8 cellular contexts compared by ENCODE assay signal in the genomic region with DNA sequence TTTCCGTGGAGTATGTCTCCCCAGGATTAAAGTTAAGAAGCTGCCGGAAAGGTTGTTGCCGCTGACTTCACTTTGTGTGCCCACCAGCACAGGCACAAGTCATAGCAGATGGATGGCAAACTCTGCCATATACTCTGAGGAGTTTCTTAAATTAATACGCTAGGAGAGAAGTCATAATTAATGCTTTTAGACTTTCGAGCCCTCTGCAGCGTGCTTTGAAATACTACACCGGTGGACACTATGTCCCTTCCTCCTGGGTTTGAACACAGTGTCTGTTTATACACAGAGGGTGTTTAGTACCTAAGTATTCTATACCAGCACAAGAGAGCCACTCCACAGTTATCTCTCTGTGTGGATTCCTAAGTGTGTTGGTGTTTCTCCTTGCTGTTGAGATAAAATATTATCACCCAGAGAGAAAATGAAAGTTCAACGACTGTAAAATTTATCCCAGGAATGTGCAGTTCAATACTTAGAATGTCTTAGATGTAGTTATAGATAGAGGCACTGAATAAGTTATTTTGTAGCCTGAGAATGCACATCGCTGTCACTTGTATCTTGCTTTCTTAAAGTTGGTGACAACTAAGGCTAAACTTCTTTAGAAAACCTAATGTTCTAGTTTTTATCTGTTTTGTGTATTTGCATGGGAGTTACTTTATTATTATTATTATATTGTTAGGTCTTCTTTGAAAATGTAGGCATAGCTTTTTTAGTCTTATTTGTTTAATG. TPM values are rescaled to one million over a fixed set of nuclear protein-coding genes. Genes with fewer than 3 reads are reported as not detected.
DNase-seq lines count a peak whose midpoint lies in the region; ATAC-seq and TF ChIP-seq lines count a peak whose summit lies in the region.

No MANE protein-coding gene starts in this region.

- peak overlapping the region; percentile 96 for H3K27ac Mint-ChIP-seq in activated CD8-positive, alpha-beta memory T cell treated with anti-CD3 and anti-CD28 coated beads, Interleukin-2, amount 10 ng/mL, durations not matched to agents 7 days and 5 days
- peak overlapping the region; percentile 90 for H3K27ac Mint-ChIP-seq in endothelial cell (ENCODE audit: unreplicated experiment)
- peak overlapping the region; percentile 99 to 100 (median 100) for H3K27ac Mint-ChIP-seq in nephron

- H3K9me3 Mint-ChIP-seq in activated CD8-positive, alpha-beta memory T cell treated with anti-CD3 and anti-CD28 coated beads, Interleukin-2, amount 10 ng/mL, durations not matched to agents 7 days and 5 days (ENCODE audit: low read depth), result no peaks in the 10 kb centered on the region
- H3K9me3 Mint-ChIP-seq in endothelial cell (ENCODE audit: unreplicated experiment), result no peaks in the 10 kb centered on the region
- H3K9me3 Mint-ChIP-seq in nephron, result no peaks in the 10 kb centered on the region

- peaks cover 36% of the 10 kb centered on the region for H3K27me3 ChIP-seq in WERI-Rb-1 (ENCODE audit: insufficient read depth, low read depth, severe bottlenecking)

- no peak for ATAC-seq in activated CD8-positive, alpha-beta memory T cell treated with anti-CD3 and anti-CD28 coated beads, Interleukin-2, amount 10 ng/mL, durations not matched to agents 7 days and 5 days
- ATAC-seq in HG02588 (IDR thresholded peaks at IDR 0.05; ENCODE audit: unreplicated experiment), result no peak

- H3K9me3 ChIP-seq in WERI-Rb-1 (ENCODE audit: severe bottlenecking), result no peaks in the 10 kb centered on the region

- H3K36me3 Mint-ChIP-seq in activated CD8-positive, alpha-beta memory T cell treated with anti-CD3 and anti-CD28 coated beads, Interleukin-2, amount 10 ng/mL, durations not matched to agents 7 days and 5 days, result peaks cover 48% of the 10 kb centered on the region
- H3K36me3 Mint-ChIP-seq in endothelial cell (ENCODE audit: low read depth, unreplicated experiment) (no peaks in the 10 kb centered on the region), nephron (ENCODE audit: low read depth) (no peaks in the 10 kb centered on the region)

- peak overlapping the region; percentile 79 for H3K4me3 Mint-ChIP-seq in activated CD8-positive, alpha-beta memory T cell treated with anti-CD3 and anti-CD28 coated beads, Interleukin-2, amount 10 ng/mL, durations not matched to agents 7 days and 5 days
- H3K4me3 Mint-ChIP-seq in endothelial cell (ENCODE audit: unreplicated experiment), result peak overlapping the region; percentile 99
- H3K4me3 Mint-ChIP-seq in nephron, result peak overlapping the region; percentile 90 to 100 (median 98)

- no peak for DNase-seq in activated CD8-positive, alpha-beta memory T cell treated with anti-CD3 and anti-CD28 coated beads, Interleukin-2, amount 10 ng/mL, durations not matched to agents 7 days and 5 days
- DNase-seq in activated CD8-positive, alpha-beta memory T cell treated with anti-CD3 and anti-CD28 coated beads, Interleukin-2, amount 50 U/mL, for 48 hours, result no peak
- DNase-seq in endothelial cell (ENCODE audit: low spot score), result no peak
- DNase-seq in NCI-H1930 (lab: John Stamatoyannopoulos, UW), result no peak
- DNase-seq in WERI-Rb-1, result no peak

- H3K27me3 Mint-ChIP-seq in activated CD8-positive, alpha-beta memory T cell treated with anti-CD3 and anti-CD28 coated beads, Interleukin-2, amount 10 ng/mL, durations not matched to agents 7 days and 5 days, result no peaks in the 10 kb centered on the region
- peaks cover 2% of the 10 kb centered on the region for H3K27me3 Mint-ChIP-seq in endothelial cell (ENCODE audit: unreplicated experiment)
- H3K27me3 Mint-ChIP-seq in nephron (ENCODE audit: low read depth), result peaks cover 10% of the 10 kb centered on the region

- no peak overlapping the region for H3K27ac ChIP-seq in WERI-Rb-1

- 0 out of 2 replicates have a peak, but pooled peaks have one; percentile 2 for TF ChIP-seq POLR2A in Raji (IDR thresholded peaks at IDR 0.05; ENCODE audit: insufficient read depth, low read depth, low read length)

- CTCF ChIA-PET in activated CD8-positive, alpha-beta memory T cell treated with anti-CD3 and anti-CD28 coated beads, Interleukin-2, amount 10 ng/mL, durations not matched to agents 7 days and 5 days (lab: Charles Lee), result interaction anchor here (0.8 to 3.0 kb wide), 4 partner anchors 11 to 71 kb away, joined by 3 to 22 read pairs (median 8); no protein-coding TSS in a partner anchor

- no peaks in the 10 kb centered on the region for H3K36me3 ChIP-seq in WERI-Rb-1

- peaks cover 51% of the 10 kb centered on the region for H3K4me1 Mint-ChIP-seq in activated CD8-positive, alpha-beta memory T cell treated with anti-CD3 and anti-CD28 coated beads, Interleukin-2, amount 10 ng/mL, durations not matched to agents 7 days and 5 days
- peaks cover 36% of the 10 kb centered on the region for H3K4me1 Mint-ChIP-seq in endothelial cell (ENCODE audit: unreplicated experiment)
- H3K4me1 Mint-ChIP-seq in nephron, result peaks cover 50% of the 10 kb centered on the region

- TF ChIP-seq CTCF in endothelial cell (IDR thresholded peaks at IDR 0.05; ENCODE audit: unreplicated experiment), result no peak
- no peak for TF ChIP-seq CTCF in nephron (IDR thresholded peaks at IDR 0.05; ENCODE audit: unreplicated experiment in 3 of 3)
- TF ChIP-seq CTCF in WERI-Rb-1 (IDR thresholded peaks at IDR 0.05; ENCODE audit: low read depth, low read length), result no peak

- H3K4me3 ChIP-seq in WERI-Rb-1 (ENCODE audit: low read depth, low read length), result no peak overlapping the region

RNA-seq across cellular contexts. Expression of gene MBNL1, which starts 1.6 kb away (rescaled TPM):
- 100 to 1,000 TPM; 370 to 398 TPM for total RNA-seq in activated CD8-positive, alpha-beta memory T cell treated with anti-CD3 and anti-CD28 coated beads, Interleukin-2, amount 10 ng/mL, durations not matched to agents 7 days and 5 days
- 54.1 TPM for total RNA-seq in endothelial cell (ENCODE audit: unreplicated experiment)
